8 cellular contexts compared by ENCODE assay signal in the genomic region with DNA sequence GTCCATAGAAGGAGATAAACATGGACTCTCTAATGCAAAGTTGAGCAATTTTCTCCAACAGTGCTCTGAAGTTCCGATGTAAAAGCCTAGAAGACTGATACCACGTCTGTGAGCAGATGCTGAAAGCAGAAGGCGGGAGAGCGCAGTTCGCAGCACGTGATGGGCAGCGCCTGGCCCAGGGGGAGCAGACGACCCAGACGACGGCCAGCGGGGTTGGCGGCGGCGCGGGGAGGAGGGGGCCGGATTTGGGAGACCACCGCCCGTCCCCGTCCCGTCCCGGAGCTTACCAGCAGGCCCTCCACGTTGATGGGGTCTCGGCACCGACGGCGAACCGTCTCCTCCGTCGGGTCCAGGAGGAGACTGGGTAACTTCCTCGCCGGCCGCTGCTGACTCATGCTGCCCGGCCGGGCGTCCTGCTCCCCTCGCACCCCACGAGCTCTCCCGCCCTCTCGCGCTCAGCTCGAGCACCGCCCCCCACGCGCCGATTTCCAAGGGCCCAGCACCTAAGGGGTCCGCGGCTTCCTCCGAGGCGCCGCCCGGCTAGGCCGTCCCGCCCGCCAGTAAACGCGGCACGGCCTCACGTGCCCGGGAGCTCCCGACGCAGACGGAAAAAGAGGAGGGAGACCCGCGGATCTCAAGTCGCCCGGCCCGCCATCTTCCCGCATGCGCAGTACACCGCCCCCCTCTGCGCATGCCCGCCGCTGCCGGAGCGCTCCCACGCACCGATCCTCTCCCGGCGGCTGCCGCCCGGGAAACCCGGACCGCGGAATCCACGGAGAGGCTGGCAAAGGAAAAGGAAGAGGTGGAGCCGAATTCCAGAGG. TPM values are rescaled to one million over a fixed set of nuclear protein-coding genes. Genes with fewer than 3 reads are reported as not detected.
DNase-seq lines count a peak whose midpoint lies in the region; ATAC-seq, FAIRE-seq and TF ChIP-seq lines count a peak whose summit lies in the region.

A gene with protein sequence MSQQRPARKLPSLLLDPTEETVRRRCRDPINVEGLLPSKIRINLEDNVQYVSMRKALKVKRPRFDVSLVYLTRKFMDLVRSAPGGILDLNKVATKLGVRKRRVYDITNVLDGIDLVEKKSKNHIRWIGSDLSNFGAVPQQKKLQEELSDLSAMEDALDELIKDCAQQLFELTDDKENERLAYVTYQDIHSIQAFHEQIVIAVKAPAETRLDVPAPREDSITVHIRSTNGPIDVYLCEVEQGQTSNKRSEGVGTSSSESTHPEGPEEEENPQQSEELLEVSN (minus strand): TSS at position 677 of the 822 bp plus-strand sequence. CDS start 282 bp downstream, at position 395.

- H3K9me3 Mint-ChIP-seq in T-helper 2 cell treated with Interferon-gamma antibody and Interleukin-4, amounts not matched to agents 5 μg/mL and 100 μg/mL, for 36 hours: no peaks in the 10 kb centered on the region

- DNase-seq in GM13977 (ENCODE audit: low spot score) (peak; percentile 90), NCI-H2029 (lab: John Stamatoyannopoulos, UW) (peak; percentile 86), anterior cingulate cortex (lab: John Stamatoyannopoulos, UW) (peak; percentile 50 to 94 (median 88)), left ventricle myocardium superior (peak; percentile 95), pulmonary artery endothelial cell (ENCODE audit: low read depth, low spot score) (peak; percentile 71), urothelium cell line (ENCODE audit: low spot score) (peak; percentile 97)
- DNase-seq in T-helper 2 cell treated with Interferon-gamma antibody and Interleukin-4, amounts not matched to agents 5 μg/mL and 100 μg/mL, for 36 hours (ENCODE audit: low spot score): peak; percentile 89

- intact Hi-C loops in left ventricle myocardium superior (cut with micrococcal nuclease): no loop called here

- ATAC-seq in HG02938 (IDR thresholded peaks at IDR 0.05; ENCODE audit: unreplicated experiment): peak; percentile 45
- peak; percentile 95 for ATAC-seq in left ventricle myocardium superior

- peaks cover 29% of the 10 kb centered on the region for H3K4me1 Mint-ChIP-seq in T-helper 2 cell treated with Interferon-gamma antibody and Interleukin-4, amounts not matched to agents 5 μg/mL and 100 μg/mL, for 36 hours (ENCODE audit: low read depth)

- peak within 1 kb of the TSS; percentile 94 for H3K27ac Mint-ChIP-seq in T-helper 2 cell treated with Interferon-gamma antibody and Interleukin-4, amounts not matched to agents 5 μg/mL and 100 μg/mL, for 36 hours

- no peak for TF ChIP-seq CTCF in GM13977 (IDR thresholded peaks at IDR 0.05; ENCODE audit: extremely low read depth, insufficient read depth, missing control alignments)

- H3K36me3 Mint-ChIP-seq in T-helper 2 cell treated with Interferon-gamma antibody and Interleukin-4, amounts not matched to agents 5 μg/mL and 100 μg/mL, for 36 hours (ENCODE audit: low read depth): peaks cover 9% of the 10 kb centered on the region

- in situ Hi-C loops in GM13977 (cut with MboI; ENCODE audit: low pct_unique_long_range_greater_than_20kb, low sequenced_read_pairs, unreplicated experiment): no loop called here

- peak within 1 kb of the TSS; percentile 94 for H3K4me3 Mint-ChIP-seq in T-helper 2 cell treated with Interferon-gamma antibody and Interleukin-4, amounts not matched to agents 5 μg/mL and 100 μg/mL, for 36 hours

- H3K27me3 Mint-ChIP-seq in T-helper 2 cell treated with Interferon-gamma antibody and Interleukin-4, amounts not matched to agents 5 μg/mL and 100 μg/mL, for 36 hours (ENCODE audit: low read depth): no peaks in the 10 kb centered on the region

- FAIRE-seq in urothelium cell line (lab: Jason Lieb, UNC): peak; percentile 20

RNA-seq across cellular contexts. Expression of the gene that starts here (rescaled TPM):
- 12.6 TPM for total RNA-seq in left ventricle myocardium superior
- 12.0 and 12.4 TPM in 2 replicates for total RNA-seq in pulmonary artery endothelial cell

Comparison
In these comparisons a context has a peak if more than half of its experiments do, and no peak if none do; other contexts are left out.
1. Peak in every context shown above with its lines: DNase-seq and ATAC-seq.